ENCODE assay signal across 1 cellular context in genomic region chr6:136526196-136526930, GRCh38.
TF ChIP-seq lines count a peak whose summit lies in the region.

No MANE protein-coding gene starts in this region.

TF ChIP-seq in K562, 482 proteins besides CTCF, POLR2A, EP300 and RAD21 (continued from another document):
- TF ChIP-seq ZBTB9 (CRISPR knock-in tag; IDR thresholded peaks at IDR 0.05): peak; percentile 55; the same call in 1 of the 2 replicates
- no peak for TF ChIP-seq NUFIP1 (IDR thresholded peaks at IDR 0.05; ENCODE audit: partially characterized antibody)
- 0 out of 2 replicates have a peak, but pooled peaks have one; percentile 17 for TF ChIP-seq GABPA (tag; conservative IDR thresholded peaks at IDR 0.05; ENCODE audit: low read depth)
- no peak for TF ChIP-seq ZNF121 (CRISPR knock-in tag; conservative IDR thresholded peaks at IDR 0.05)
- no peak for TF ChIP-seq CHAMP1 (IDR thresholded peaks at IDR 0.05)
TF ChIP-seq in K562: peak in this region for 17.
